19 cellular contexts compared by ENCODE assay signal in the genomic region with DNA sequence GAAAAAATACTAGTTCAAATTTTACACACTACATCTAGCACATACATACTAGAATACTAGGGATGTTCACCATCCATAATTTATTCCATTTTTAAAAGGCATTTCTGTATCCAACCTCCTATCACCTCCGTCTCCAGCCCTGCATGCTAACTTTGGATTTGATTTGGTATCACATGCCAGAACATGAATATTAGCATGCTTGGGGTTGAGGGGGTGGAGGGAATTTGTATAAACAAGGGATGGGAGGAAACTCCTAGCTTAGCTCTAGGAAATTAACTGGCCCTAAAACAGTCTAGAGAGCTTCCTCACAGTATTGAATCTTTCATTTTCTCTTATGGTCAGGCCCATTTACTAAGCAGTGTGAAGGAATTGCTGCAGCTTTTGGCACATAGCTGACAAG.
A peak's percentile ranks its signal among the peaks of the same experiment; 100 is the strongest.
DNase-seq lines count a peak whose midpoint lies in the region; ATAC-seq and TF ChIP-seq lines count a peak whose summit lies in the region.
"Had no signal": no experiment of that assay in that cellular context is flagged by ENCODE, and none has a peak within 500 bp of the region (broad histone marks: within the 10 kb centered on the region; RNA-seq: fewer than 3 reads in every experiment).

No MANE protein-coding gene starts in this region.

- H4K20me1 ChIP-seq in mammary epithelial cell (ENCODE audit: insufficient read depth, low read length): no peaks in the 10 kb centered on the region
- H4K20me1 ChIP-seq in smooth muscle cell (ENCODE audit: low read depth): no peaks in the 10 kb centered on the region
- H4K20me1 ChIP-seq: BLaER1 had no signal

- DNase-seq in mammary epithelial cell (peak; percentile 46), breast epithelium (ENCODE audit: low spot score in 2 of 2) (no peak), foreskin keratinocyte (peak; percentile 21 to 40), smooth muscle cell (lab: John Stamatoyannopoulos, UW; ENCODE audit: unreplicated experiment) (no peak), COR-L47 (lab: John Stamatoyannopoulos, UW) (no peak), T-cell (no peak)
- DNase-seq: CD4-positive, CD25-positive, alpha-beta regulatory T cell; CD8-positive, alpha-beta T cell; DMS 273 treated with DMSO at 0.1 percent for 48 hours; DMS79; EL; GDM1; HFFc6 had no signal

- POLR2A ChIA-PET in T-cell (lab: Charles Lee): no interaction called here

- TF ChIP-seq CTCF in mammary epithelial cell (conservative IDR thresholded peaks at IDR 0.05 in 1 of 2, IDR thresholded peaks at IDR 0.05 in 1 of 2; ENCODE audit: extremely low read depth in 1 of 2, insufficient read depth in 1 of 2, low read depth in 1 of 2, low read length in 2 of 2): no peak
- no peak for TF ChIP-seq CTCF in breast epithelium (IDR thresholded peaks at IDR 0.05)
- TF ChIP-seq CTCF in foreskin keratinocyte (conservative IDR thresholded peaks at IDR 0.05): no peak
- TF ChIP-seq CTCF in smooth muscle cell (IDR thresholded peaks at IDR 0.05; ENCODE audit: borderline replicate concordance, insufficient read depth, poor library complexity, severe bottlenecking): no peak

- H3K27me3 Mint-ChIP-seq in T-cell: no peaks in the 10 kb centered on the region
- H3K27me3 Mint-ChIP-seq: B cell had no signal

- WGBS in mammary epithelial cell (ENCODE audit: low coverage, missing lambda C conversion rate): 8% methylated on average over 1 of the region's 1 CpG
- 74% methylated on average over 1 of the region's 1 CpG for WGBS in smooth muscle cell (ENCODE audit: low lambda C conversion rate)

- H3K27ac Mint-ChIP-seq in T-cell: no peak overlapping the region
- H3K27ac Mint-ChIP-seq: B cell; CD4-positive, CD25-positive, alpha-beta regulatory T cell; CD8-positive, alpha-beta T cell; GM23338; HFFc6 had no signal

- intact Hi-C loops in mammary epithelial cell (cut with micrococcal nuclease): loop anchor here (10.0 kb wide), 1 partner anchor 259 kb away; a partner anchor contains a TSS
- intact Hi-C loops in breast epithelium (cut with DNase I; ENCODE audit: low total_unique reads): loop anchor here (10.0 kb wide), 1 partner anchor 971 kb away; no protein-coding TSS in a partner anchor

- in situ Hi-C loops in mammary epithelial cell (cut with MboI; ENCODE audit: low sequenced_read_pairs in 2 of 2): no loop called here

- H3K9me3 ChIP-seq in mammary epithelial cell (replicated peaks; ENCODE audit: insufficient read depth, low read length): no peaks in the 10 kb centered on the region
- no peaks in the 10 kb centered on the region for H3K9me3 ChIP-seq in breast epithelium
- H3K9me3 ChIP-seq in smooth muscle cell (replicated peaks; ENCODE audit: low read depth): no peaks in the 10 kb centered on the region
- H3K9me3 ChIP-seq: BLaER1, HAP-1 had no signal

- H3K4me1 ChIP-seq in mammary epithelial cell (ENCODE audit: insufficient read depth, low read length): peaks cover 25% of the 10 kb centered on the region
- H3K4me1 ChIP-seq in breast epithelium: no peaks in the 10 kb centered on the region
- H3K4me1 ChIP-seq in foreskin keratinocyte: peaks cover 27% of the 10 kb centered on the region
- no peaks in the 10 kb centered on the region for H3K4me1 ChIP-seq in smooth muscle cell (ENCODE audit: low read depth)
- H3K4me1 ChIP-seq: BLaER1, HAP-1 had no signal

- no peak for TF ChIP-seq POLR2A in breast epithelium (IDR thresholded peaks at IDR 0.05)

- H3K36me3 ChIP-seq in mammary epithelial cell (ENCODE audit: insufficient read depth, low read length) (no peaks in the 10 kb centered on the region), breast epithelium (no peaks in the 10 kb centered on the region), smooth muscle cell (ENCODE audit: low read depth) (no peaks in the 10 kb centered on the region)
- H3K36me3 ChIP-seq: BLaER1, HAP-1 had no signal

- H3K27me3 ChIP-seq in mammary epithelial cell (ENCODE audit: insufficient read depth, low read length): no peaks in the 10 kb centered on the region
- no peaks in the 10 kb centered on the region for H3K27me3 ChIP-seq in breast epithelium
- H3K27me3 ChIP-seq in foreskin keratinocyte: no peaks in the 10 kb centered on the region
- no peaks in the 10 kb centered on the region for H3K27me3 ChIP-seq in smooth muscle cell (ENCODE audit: low read depth)
- H3K27me3 ChIP-seq: BLaER1 had no signal

- dilution Hi-C loops in mammary epithelial cell (cut with HindIII; ENCODE audit: low sequenced_read_pairs): no loop called here

- H3K4me1 Mint-ChIP-seq in T-cell: no peaks in the 10 kb centered on the region
- H3K4me1 Mint-ChIP-seq: B cell; CD4-positive, CD25-positive, alpha-beta regulatory T cell; GM23338 had no signal

- H3K79me2 ChIP-seq in mammary epithelial cell (ENCODE audit: insufficient read depth, low read length) (no peaks in the 10 kb centered on the region), smooth muscle cell (ENCODE audit: low read depth) (no peaks in the 10 kb centered on the region)

- no peaks in the 10 kb centered on the region for H3K9me3 Mint-ChIP-seq in T-cell
- H3K9me3 Mint-ChIP-seq: CD8-positive, alpha-beta T cell; GM23338; HFFc6 had no signal

- no peaks in the 10 kb centered on the region for H3F3A ChIP-seq in smooth muscle cell (ENCODE audit: low read depth)

- CTCF ChIA-PET in mammary epithelial cell (lab: Charles Lee; ENCODE audit: low non-redundant PET) (no interaction called here), T-cell (lab: Charles Lee) (no interaction called here)

- H2AFZ ChIP-seq in mammary epithelial cell (ENCODE audit: low read depth, low read length) (peak overlapping the region; percentile 69), smooth muscle cell (ENCODE audit: low read depth) (peak overlapping the region; percentile 70)
- H2AFZ ChIP-seq: GM23338 had no signal

- no peaks in the 10 kb centered on the region for H3K36me3 Mint-ChIP-seq in T-cell
- H3K36me3 Mint-ChIP-seq: CD4-positive, CD25-positive, alpha-beta regulatory T cell; CD8-positive, alpha-beta T cell had no signal

- H3K4me3 ChIP-seq in mammary epithelial cell (replicated peaks in 1 of 3; ENCODE audit: insufficient read depth in 1 of 3, low read depth in 2 of 3, low read length in 3 of 3) (no peak overlapping the region), breast epithelium (no peak overlapping the region), smooth muscle cell (no peak overlapping the region)
- H3K4me3 ChIP-seq: BLaER1, GM23338, HAP-1 had no signal

- H3K4me2 ChIP-seq in mammary epithelial cell (ENCODE audit: insufficient read depth, low read depth, low read length): peak overlapping the region; percentile 39
- H3K4me2 ChIP-seq in smooth muscle cell: no peak overlapping the region
- H3K4me2 ChIP-seq: BLaER1, GM23338 had no signal

- H3K4me3 Mint-ChIP-seq in T-cell: no peak overlapping the region
- H3K4me3 Mint-ChIP-seq: B cell; CD4-positive, CD25-positive, alpha-beta regulatory T cell; CD8-positive, alpha-beta T cell; GM23338; HFFc6 had no signal

- H3K9ac ChIP-seq in mammary epithelial cell (ENCODE audit: insufficient read depth, low read length) (no peak overlapping the region), smooth muscle cell (ENCODE audit: low read depth) (no peak overlapping the region)
- H3K9ac ChIP-seq: BLaER1 had no signal

- ATAC-seq in foreskin keratinocyte (peak; percentile 19), T-cell (replicated peaks in 1 of 4) (no peak)
- ATAC-seq: CD8-positive, alpha-beta T cell; GM23338 had no signal

- no TSS peak for BruUV-seq in mammary epithelial cell (replicated peaks; lab: Mats Ljungman, UMichigan)

- H3K27ac ChIP-seq in mammary epithelial cell (ENCODE audit: insufficient read depth, low read depth, low read length) (no peak overlapping the region), breast epithelium (no peak overlapping the region), foreskin keratinocyte (no peak overlapping the region), smooth muscle cell (ENCODE audit: low read depth) (no peak overlapping the region)
- H3K27ac ChIP-seq: 22Rv1, BLaER1, C4-2B had no signal

Comparison
In these comparisons a context has a peak if more than half of its experiments do, and no peak if none do; other contexts are left out.
1. DNase-seq: peak in mammary epithelial cell (single experiment) and foreskin keratinocyte (2 of 2); none in breast epithelium (0 of 2), smooth muscle cell (single experiment), COR-L47 (single experiment) and T-cell (0 of 34).